Comparison of ENCODE assay signal across 2 cellular contexts in genomic region chr9:37395229-37395628, GRCh38.
TF ChIP-seq lines count a peak whose summit lies in the region.

No MANE protein-coding gene starts in this region.

TF ChIP-seq in GM12878, 131 proteins besides CTCF, POLR2A, EP300 and RAD21:
- TF ChIP-seq FOXK2 (IDR thresholded peaks at IDR 0.05) (no peak), NR2F1 (conservative IDR thresholded peaks at IDR 0.05) (no peak), JUNB (IDR thresholded peaks at IDR 0.05) (no peak), CBX3 (IDR thresholded peaks at IDR 0.05; ENCODE audit: borderline replicate concordance, low read depth) (no peak), CREB1 (IDR thresholded peaks at IDR 0.05; ENCODE audit: low read depth) (no peak), TARDBP (IDR thresholded peaks at IDR 0.05; ENCODE audit: borderline replicate concordance) (no peak), FOXM1 (IDR thresholded peaks at IDR 0.05; ENCODE audit: low read depth, low read length) (no peak)

TF ChIP-seq in neural cell, 6 proteins besides CTCF, POLR2A, EP300 and RAD21:
- TF ChIP-seq SMC3 (conservative IDR thresholded peaks at IDR 0.05; ENCODE audit: poor library complexity) (no peak), REST (IDR thresholded peaks at IDR 0.05; ENCODE audit: borderline replicate concordance) (no peak), POLR2AphosphoS5 (IDR thresholded peaks at IDR 0.05) (no peak), TAF1 (IDR thresholded peaks at IDR 0.05; ENCODE audit: low read depth) (no peak)
